ENCODE assay signal across 9 cellular contexts in genomic region chr16:50740747-50741146, GRCh38. TPM values are rescaled to one million over a fixed set of nuclear protein-coding genes. Genes with fewer than 3 reads are reported as not detected.
DNase-seq lines count a peak whose midpoint lies in the region; ATAC-seq and TF ChIP-seq lines count a peak whose summit lies in the region.
"Had no signal": no experiment of that assay in that cellular context is flagged by ENCODE, and none has a peak within 500 bp of the region (broad histone marks: within the 10 kb centered on the region; RNA-seq: fewer than 3 reads in every experiment).

No MANE protein-coding gene starts in this region.

- H2BK5ac ChIP-seq in IMR-90 (ENCODE audit: low read depth, low read length, poor library complexity, severe bottlenecking), result no peak overlapping the region

- TF ChIP-seq RAD21 in IMR-90 (IDR thresholded peaks at IDR 0.05; ENCODE audit: low read length), result no peak

- no peak overlapping the region for H3K9ac ChIP-seq in IMR-90 (ENCODE audit: low read depth, low read length)

- no peak for DNase-seq in CD8-positive, alpha-beta T cell
- no peak for DNase-seq in IMR-90
- DNase-seq in natural killer cell, result no peak
- DNase-seq: NCI-H1694 had no signal

- no peak overlapping the region for H4K91ac ChIP-seq in IMR-90 (ENCODE audit: insufficient read depth, low read depth, low read length)

- H4K20me1 ChIP-seq in IMR-90 (ENCODE audit: insufficient read depth, low read length), result no peaks in the 10 kb centered on the region

- no peak overlapping the region for H2AFZ ChIP-seq in IMR-90 (replicated peaks; ENCODE audit: low read length, poor library complexity)

- CTCF ChIA-PET in CD8-positive, alpha-beta T cell (lab: Charles Lee), result interaction anchor here (1.0 to 2.1 kb wide), 5 partner anchors 20 to 527 kb away, joined by 3 to 7 read pairs (median 5); no protein-coding TSS in a partner anchor
- CTCF ChIA-PET in IMR-90 (lab: Yijun Ruan, JAX), result interaction anchor here (0.6 kb wide), 1 partner anchor 716 kb away, joined by 3 read pairs; the partner anchor contains the start of gene CNEP1R1

- H3K4me1 Mint-ChIP-seq in CD8-positive, alpha-beta T cell (ENCODE audit: low read depth), result peaks cover 37% of the 10 kb centered on the region
- H3K4me1 Mint-ChIP-seq in brain (peaks cover 44% of the 10 kb centered on the region), natural killer cell (peaks cover 48 to 49% of the 10 kb centered on the region in 2 donors)

- no peak overlapping the region for H2BK20ac ChIP-seq in IMR-90 (ENCODE audit: low read depth, low read length)

- H2AK9ac ChIP-seq in IMR-90 (replicated peaks; ENCODE audit: low read depth, low read length, poor library complexity), result peak overlapping the region; percentile 74

- no peak for ATAC-seq in CD8-positive, alpha-beta T cell
- ATAC-seq in IMR-90 (ENCODE audit: low read depth), result no peak
- no peak for ATAC-seq in natural killer cell
- no peak for ATAC-seq in GM21576 (IDR thresholded peaks at IDR 0.05; ENCODE audit: unreplicated experiment)
- ATAC-seq in HG03432 (IDR thresholded peaks at IDR 0.05; ENCODE audit: unreplicated experiment), result no peak
- ATAC-seq in HG03135 (IDR thresholded peaks at IDR 0.05; ENCODE audit: unreplicated experiment), result no peak
- ATAC-seq in HG03460 (IDR thresholded peaks at IDR 0.05; ENCODE audit: unreplicated experiment), result no peak

- BruUV-seq in IMR-90 (replicated peaks; lab: Mats Ljungman, UMichigan), result no TSS peak

- dilution Hi-C loops in IMR-90 (cut with HindIII; ENCODE audit: low sequenced_read_pairs, unreplicated experiment), result no loop called here

- peaks cover 27% of the 10 kb centered on the region for H3K4me1 ChIP-seq in CD8-positive, alpha-beta T cell (ENCODE audit: insufficient read depth, low read length)
- H3K4me1 ChIP-seq in IMR-90 (ENCODE audit: control insufficient read depth, insufficient read depth, low read length), result peaks cover 9% of the 10 kb centered on the region

- H2BK120ac ChIP-seq in IMR-90 (ENCODE audit: low read depth, low read length), result no peak overlapping the region

- peak overlapping the region; percentile 80 for H3K4me3 Mint-ChIP-seq in CD8-positive, alpha-beta T cell
- peak overlapping the region; percentile 86 to 94 (median 88) for H3K4me3 Mint-ChIP-seq in brain
- H3K4me3 Mint-ChIP-seq in natural killer cell, result peak overlapping the region; percentile 92

- no peaks in the 10 kb centered on the region for H3K9me3 Mint-ChIP-seq in CD8-positive, alpha-beta T cell
- H3K9me3 Mint-ChIP-seq in brain (peaks cover 0 to 3% (median 0%) of the 10 kb centered on the region in 5 experiments), natural killer cell (no peaks in the 10 kb centered on the region)

- intact Hi-C loops in CD8-positive, alpha-beta T cell (cut with DNase I, micrococcal nuclease), result loop anchor here (1.0 to 10.0 kb wide), 7 partner anchors 59 to 673 kb away; partner anchors contain the start of genes HEATR3 (in 2 of the 2), ADCY7 (in 1 of the 2), SNX20 (in 1 of the 2) and TENT4B (in 1 of the 2)
- intact Hi-C loops in IMR-90 (cut with micrococcal nuclease) (loop anchor here (1.0 to 10.0 kb wide), 6 partner anchors 66 to 586 kb away; partner anchors contain the start of gene TENT4B), natural killer cell (cut with micrococcal nuclease) (loop anchor here (1.0 to 10.0 kb wide), 6 partner anchors 18 to 713 kb away; partner anchors contain the start of genes BRD7, CNEP1R1 and SNX20)

- POLR2A ChIA-PET in CD8-positive, alpha-beta T cell (lab: Charles Lee), result interaction anchor here (0.9 to 2.5 kb wide), 8 partner anchors 10 to 466 kb away, joined by 3 to 10 read pairs (median 5); partner anchors contain the start of gene NOD2
- POLR2A ChIA-PET in IMR-90 (lab: Charles Lee; ENCODE audit: unreplicated experiment), result interaction anchor here (1.4 kb wide), 1 partner anchor 9 kb away, joined by 5 read pairs; no protein-coding TSS in a partner anchor

- TF ChIP-seq POLR2A in IMR-90 (IDR thresholded peaks at IDR 0.05; ENCODE audit: low read depth, low read length), result no peak

- H3K9me1 ChIP-seq in IMR-90 (ENCODE audit: insufficient read depth, low read length), result no peaks in the 10 kb centered on the region; the same call in 1 of the 2 replicates

- peaks cover 3 to 11% of the 10 kb centered on the region in 2 experiments; a peak in 1 of 4 replicates for H3K79me1 ChIP-seq in IMR-90 (ENCODE audit: low read depth in 1 of 2, low read length in 2 of 2)

- no peak overlapping the region for H3K56ac ChIP-seq in IMR-90 (ENCODE audit: extremely low read depth, insufficient read depth, low read length)

- no peak overlapping the region for H2BK15ac ChIP-seq in IMR-90 (ENCODE audit: low read depth, low read length)

- H3K9me3 ChIP-seq in CD8-positive, alpha-beta T cell (ENCODE audit: low read length), result no peaks in the 10 kb centered on the region
- no peaks in the 10 kb centered on the region for H3K9me3 ChIP-seq in IMR-90 (ENCODE audit: control insufficient read depth, insufficient read depth, low read length)

- H3K27ac ChIP-seq in CD8-positive, alpha-beta T cell (ENCODE audit: low read depth, low read length), result no peak overlapping the region
- H3K27ac ChIP-seq in IMR-90 (ENCODE audit: insufficient read depth, low read length), result no peak overlapping the region

- no peak overlapping the region for H4K5ac ChIP-seq in IMR-90 (ENCODE audit: low read depth, low read length)

- H3K23ac ChIP-seq in IMR-90 (ENCODE audit: low read depth, low read length), result no peak overlapping the region; the same call in 1 of the 2 replicates

- no peak overlapping the region for H3K4me3 ChIP-seq in CD8-positive, alpha-beta T cell (ENCODE audit: low read depth, low read length)
- no peak overlapping the region for H3K4me3 ChIP-seq in IMR-90 (ENCODE audit: insufficient read depth, low read depth, low read length)

- no peak overlapping the region for H2AK5ac ChIP-seq in IMR-90 (ENCODE audit: low read depth, low read length)

- TF ChIP-seq CTCF in CD8-positive, alpha-beta T cell (IDR thresholded peaks at IDR 0.05), result no peak
- TF ChIP-seq CTCF in IMR-90 (conservative IDR thresholded peaks at IDR 0.05; ENCODE audit: low read depth, low read length) (no peak), brain (conservative IDR thresholded peaks at IDR 0.05) (no peak), natural killer cell (IDR thresholded peaks at IDR 0.05) (no peak)

- no peak overlapping the region for H3K14ac ChIP-seq in IMR-90 (replicated peaks; ENCODE audit: low read depth, low read length)

- H3K27ac Mint-ChIP-seq in CD8-positive, alpha-beta T cell, result peak overlapping the region; percentile 95
- peak overlapping the region in 2 of 5 experiments; percentile 28 to 75 for H3K27ac Mint-ChIP-seq in brain
- H3K27ac Mint-ChIP-seq in natural killer cell, result peak overlapping the region; percentile 97 to 99

- no peaks in the 10 kb centered on the region for H3K27me3 ChIP-seq in CD8-positive, alpha-beta T cell (ENCODE audit: insufficient read depth, low read length)
- peaks cover 8% of the 10 kb centered on the region for H3K27me3 ChIP-seq in IMR-90 (ENCODE audit: control insufficient read depth, insufficient read depth, low read length)

- no peak overlapping the region for H3K18ac ChIP-seq in IMR-90 (ENCODE audit: low read depth, low read length)

- H4K8ac ChIP-seq in IMR-90 (ENCODE audit: low read depth in 2 of 2, low read length in 2 of 2), result no peak overlapping the region

- H3K4ac ChIP-seq in IMR-90 (ENCODE audit: low read depth, low read length), result no peak overlapping the region

- no peaks in the 10 kb centered on the region for H3K36me3 ChIP-seq in CD8-positive, alpha-beta T cell (ENCODE audit: insufficient read depth, low read length)
- peaks cover 2% of the 10 kb centered on the region; the same call in 1 of the 2 replicates for H3K36me3 ChIP-seq in IMR-90 (ENCODE audit: control insufficient read depth, insufficient read depth, low read length)

- no peak overlapping the region for H3K4me2 ChIP-seq in IMR-90 (ENCODE audit: low read depth, low read length)

- WGBS in IMR-90 (ENCODE audit: extremely low coverage in 2 of 2, insufficient read length in 1 of 2), 2 experiments, result no CpG with 5 or more reads among the region's 1 CpG

- peaks cover 31% of the 10 kb centered on the region for H3K36me3 Mint-ChIP-seq in CD8-positive, alpha-beta T cell
- H3K36me3 Mint-ChIP-seq in brain (peaks cover 11% of the 10 kb centered on the region), natural killer cell (no peaks in the 10 kb centered on the region)

- H3K27me3 Mint-ChIP-seq in CD8-positive, alpha-beta T cell (ENCODE audit: low read depth), result no peaks in the 10 kb centered on the region
- peaks cover 14% of the 10 kb centered on the region for H3K27me3 Mint-ChIP-seq in brain
- no peaks in the 10 kb centered on the region for H3K27me3 Mint-ChIP-seq in natural killer cell (ENCODE audit: low read depth in 2 of 2)

- in situ Hi-C loops in IMR-90 (cut with MboI; ENCODE audit: low sequenced_read_pairs), result no loop called here

TF ChIP-seq in IMR-90, 13 proteins besides CTCF, POLR2A, EP300 and RAD21 (continues in another document):
- no peak for TF ChIP-seq SMC3 (IDR thresholded peaks at IDR 0.05; ENCODE audit: low read depth, low read length)

RNA-seq across cellular contexts. Expression of gene CYLD, which starts 1.1 kb away (rescaled TPM):
- 100 to 1,000 TPM; 341 TPM for total RNA-seq in CD8-positive, alpha-beta T cell
- 37.3 and 50.8 TPM in 2 replicates for total RNA-seq in IMR-90 (2012; rRNA removed)
- 12.9 and 16.2 TPM in 2 replicates for polyA plus RNA-seq in IMR-90 (2012; rRNA removed)
- polyA plus RNA-seq in IMR-90 (2012; cell fraction: cytosol; rRNA removed), result 3.3 and 6.1 TPM in 2 replicates
- polyA plus RNA-seq in IMR-90 (2012; cell fraction: nucleus; rRNA removed; ENCODE audit: low replicate concordance), result 2.9 and 16.3 TPM in 2 replicates
- 10.3 TPM for polyA plus RNA-seq in brain (ENCODE audit: insufficient read depth, low read depth, low replicate concordance)
- 100 to 1,000 TPM; 227 to 246 (median 236) TPM for total RNA-seq in natural killer cell

RNA-seq across cellular contexts. Expression of gene NOD2, which starts 47.3 kb away (rescaled TPM):
- total RNA-seq in CD8-positive, alpha-beta T cell, result under 1 TPM; 0.86 to 0.90 TPM
- total RNA-seq in IMR-90 (2012; rRNA removed) (not detected in 2 replicates), natural killer cell (1 to 10 TPM; 2.8 to 8.6 (median 2.9) TPM)
- polyA plus RNA-seq in IMR-90 (2012; rRNA removed) (not detected in 2 replicates), brain (ENCODE audit: insufficient read depth, low read depth, low replicate concordance) (not detected)
- not detected in 2 replicates for polyA plus RNA-seq in IMR-90 (2012; cell fraction: cytosol; rRNA removed)
- 0.01 TPM in 1 of 2 replicates, not detected in the other for polyA plus RNA-seq in IMR-90 (2012; cell fraction: nucleus; rRNA removed; ENCODE audit: low replicate concordance)

RNA-seq across cellular contexts. Expression of gene SNX20, which starts 59.6 kb away (rescaled TPM):
- total RNA-seq in CD8-positive, alpha-beta T cell, result 10 to 100 TPM; 18.6 to 20.1 TPM
- total RNA-seq in IMR-90 (2012; rRNA removed) (not detected in 2 replicates), natural killer cell (10 to 100 TPM; 33.0 to 53.9 (median 51.7) TPM)
- polyA plus RNA-seq in IMR-90 (2012; rRNA removed) (not detected in 2 replicates), brain (ENCODE audit: insufficient read depth, low read depth, low replicate concordance) (0.14 TPM)
- not detected in 2 replicates for polyA plus RNA-seq in IMR-90 (2012; cell fraction: cytosol; rRNA removed)
- polyA plus RNA-seq in IMR-90 (2012; cell fraction: nucleus; rRNA removed; ENCODE audit: low replicate concordance), result not detected in 2 replicates

Comparison
In these comparisons a context has a peak if more than half of its experiments do, and no peak if none do; other contexts are left out.
1. RNA of gene SNX20, which starts 59.6 kb away (total RNA-seq): 33.0 to 53.9 TPM in natural killer cell and 18.6 to 20.1 TPM in CD8-positive, alpha-beta T cell; not detected in IMR-90; every median in the first group is over 10 times any median in the second.
2. Peak in every context shown above with its lines, with median percentiles within 50 percentile points of each other: H3K4me3 Mint-ChIP-seq.